In genomic region chr11:111975076-111975806, GRCh38 we compare ENCODE assay signal across 10 cellular contexts. TPM values are rescaled to one million over a fixed set of nuclear protein-coding genes. Genes with fewer than 3 reads are reported as not detected.
DNase-seq lines count a peak whose midpoint lies in the region; ATAC-seq and TF ChIP-seq lines count a peak whose summit lies in the region.
"Had no signal": no experiment of that assay in that cellular context is flagged by ENCODE, and none has a peak within 500 bp of the region (broad histone marks: within the 10 kb centered on the region; RNA-seq: fewer than 3 reads in every experiment).

No MANE protein-coding gene starts in this region.

- H3K4me3 Mint-ChIP-seq in activated CD4-positive, alpha-beta T cell treated with anti-CD3 and anti-CD28 coated beads, Interleukin-2, amount 10 ng/mL, durations not matched to agents 7 days and 5 days, result no peak overlapping the region
- H3K4me3 Mint-ChIP-seq: dendritic cell treated with granulocyte-macrophage colony-stimulating factor and Interleukin-4, amounts not matched to agents 40 ng/mL and 50 ng/mL, for 4 days had no signal

- DNase-seq in Ammon's horn (ENCODE audit: low spot score) (peak; percentile 70), NCI-H526 (lab: John Stamatoyannopoulos, UW) (peak; percentile 54 to 82), epithelial cell of esophagus (ENCODE audit: low read depth) (no peak), UCSD-AML1 (lab: John Stamatoyannopoulos, UW; ENCODE audit: unreplicated experiment) (no peak)
- no peak for DNase-seq in stimulated activated CD4-positive, alpha-beta T cell treated with anti-CD3 and anti-CD28 coated beads, Interleukin-4, amount 100 ng/mL, for 24 hours
- no peak for DNase-seq in activated CD4-positive, alpha-beta T cell treated with anti-CD3 and anti-CD28 coated beads, Interleukin-2, amount 10 ng/mL, durations not matched to agents 7 days and 5 days

- no peak for ATAC-seq in GM21528 (IDR thresholded peaks at IDR 0.05; ENCODE audit: low FRiP score, unreplicated experiment)

- H3K27me3 Mint-ChIP-seq in activated CD4-positive, alpha-beta T cell treated with anti-CD3 and anti-CD28 coated beads, Interleukin-2, amount 10 ng/mL, durations not matched to agents 7 days and 5 days, result peaks cover 19% of the 10 kb centered on the region

- H3K4me1 Mint-ChIP-seq in activated CD4-positive, alpha-beta T cell treated with anti-CD3 and anti-CD28 coated beads, Interleukin-2, amount 10 ng/mL, durations not matched to agents 7 days and 5 days, result peaks cover 7% of the 10 kb centered on the region

- H3K27me3 ChIP-seq in muscle layer of duodenum (ENCODE audit: low read depth, low read length), result no peaks in the 10 kb centered on the region

- H3K9me3 ChIP-seq in muscle layer of duodenum (ENCODE audit: control insufficient read depth in 1 of 2, low read length in 2 of 2), result no peaks in the 10 kb centered on the region

- peaks cover 14 to 32% of the 10 kb centered on the region in 2 donors for H3K4me1 ChIP-seq in muscle layer of duodenum (ENCODE audit: control insufficient read depth in 1 of 2, insufficient read depth in 2 of 2, low read length in 2 of 2)

- POLR2A ChIA-PET in activated CD4-positive, alpha-beta T cell treated with anti-CD3 and anti-CD28 coated beads, Interleukin-2, amount 10 ng/mL, durations not matched to agents 7 days and 5 days (lab: Charles Lee), result no interaction called here

- H3K9me3 Mint-ChIP-seq in activated CD4-positive, alpha-beta T cell treated with anti-CD3 and anti-CD28 coated beads, Interleukin-2, amount 10 ng/mL, durations not matched to agents 7 days and 5 days, result no peaks in the 10 kb centered on the region
- H3K9me3 Mint-ChIP-seq: dendritic cell treated with granulocyte-macrophage colony-stimulating factor and Interleukin-4, amounts not matched to agents 40 ng/mL and 50 ng/mL, for 4 days had no signal

- peak overlapping the region; percentile 47 for H3K27ac ChIP-seq in muscle layer of duodenum (ENCODE audit: low read length)

- H3K36me3 ChIP-seq in muscle layer of duodenum (ENCODE audit: control insufficient read depth in 1 of 2, insufficient read depth in 2 of 2, low read length in 2 of 2), result peaks cover 0 to under 1% of the 10 kb centered on the region in 2 donors

- no peak overlapping the region for H3K4me3 ChIP-seq in epithelial cell of esophagus (ENCODE audit: low read length)
- no peak overlapping the region for H3K4me3 ChIP-seq in muscle layer of duodenum (ENCODE audit: low read depth in 1 of 2, low read length in 2 of 2)

- H3K36me3 Mint-ChIP-seq in activated CD4-positive, alpha-beta T cell treated with anti-CD3 and anti-CD28 coated beads, Interleukin-2, amount 10 ng/mL, durations not matched to agents 7 days and 5 days (ENCODE audit: low read depth), result peaks cover under 1% of the 10 kb centered on the region

- peak; percentile 26 for TF ChIP-seq CTCF in epithelial cell of esophagus (IDR thresholded peaks at IDR 0.05; ENCODE audit: insufficient read depth, low read depth, low read length, missing control alignments)

- no peak overlapping the region for H3K27ac Mint-ChIP-seq in activated CD4-positive, alpha-beta T cell treated with anti-CD3 and anti-CD28 coated beads, Interleukin-2, amount 10 ng/mL, durations not matched to agents 7 days and 5 days
- H3K27ac Mint-ChIP-seq: dendritic cell treated with granulocyte-macrophage colony-stimulating factor and Interleukin-4, amounts not matched to agents 40 ng/mL and 50 ng/mL, for 4 days had no signal

- CTCF ChIA-PET in activated CD4-positive, alpha-beta T cell treated with anti-CD3 and anti-CD28 coated beads, Interleukin-2, amount 10 ng/mL, durations not matched to agents 7 days and 5 days (lab: Charles Lee), result interaction anchor here (1.5 kb wide), 1 partner anchor 12 kb away, joined by 4 read pairs; no protein-coding TSS in a partner anchor

RNA-seq across cellular contexts. Expression of gene DIXDC1, which starts 38.1 kb away (rescaled TPM):
- 1 to 10 TPM; 3.1 to 4.1 TPM for total RNA-seq in activated CD4-positive, alpha-beta T cell treated with anti-CD3 and anti-CD28 coated beads, Interleukin-2, amount 10 ng/mL, durations not matched to agents 7 days and 5 days

RNA-seq across cellular contexts. Expression of gene DLAT, which starts 50.0 kb away (rescaled TPM):
- 10 to 100 TPM; 27.7 to 31.6 TPM for total RNA-seq in activated CD4-positive, alpha-beta T cell treated with anti-CD3 and anti-CD28 coated beads, Interleukin-2, amount 10 ng/mL, durations not matched to agents 7 days and 5 days

RNA-seq across cellular contexts. Expression of gene C11orf52, which starts 56.5 kb away (rescaled TPM):
- total RNA-seq in activated CD4-positive, alpha-beta T cell treated with anti-CD3 and anti-CD28 coated beads, Interleukin-2, amount 10 ng/mL, durations not matched to agents 7 days and 5 days, result under 1 TPM in 1 of 2 experiments, not detected in 1; 0.27 TPM
- total RNA-seq: mononuclear cell had no signal

Comparison
In these comparisons a context has a peak if more than half of its experiments do, and no peak if none do; other contexts are left out.
1. DNase-seq: peak in Ammon's horn (single experiment) and NCI-H526 (2 of 2); none in epithelial cell of esophagus (single experiment), stimulated activated CD4-positive, alpha-beta T cell treated with anti-CD3 and anti-CD28 coated beads, Interleukin-4, amount 100 ng/mL, for 24 hours (single experiment), activated CD4-positive, alpha-beta T cell treated with anti-CD3 and anti-CD28 coated beads, Interleukin-2, amount 10 ng/mL, durations not matched to agents 7 days and 5 days (single experiment) and UCSD-AML1 (single experiment).